In genomic region chr18:25299426-25299825, GRCh38 we compare ENCODE assay signal across 18 cellular contexts. TPM values are rescaled to one million over a fixed set of nuclear protein-coding genes. Genes with fewer than 3 reads are reported as not detected.
DNase-seq lines count a peak whose midpoint lies in the region; ATAC-seq and TF ChIP-seq lines count a peak whose summit lies in the region.
"Had no signal": no experiment of that assay in that cellular context is flagged by ENCODE, and none has a peak within 500 bp of the region (broad histone marks: within the 10 kb centered on the region; RNA-seq: fewer than 3 reads in every experiment).

No MANE protein-coding gene starts in this region.

- WGBS in heart left ventricle, 4 donors, result 61 to 77% (median 70%) methylated on average over 2 of the region's 2 CpGs
- 45 to 65% methylated on average over 2 of the region's 2 CpGs for WGBS in lower leg skin, 2 donors

- H3K4me1 ChIP-seq in heart left ventricle, result peaks cover 3 to 29% (median 14%) of the 10 kb centered on the region in 12 donors
- no peaks in the 10 kb centered on the region for H3K4me1 ChIP-seq in uterus

- POLR2A ChIA-PET in MCF 10A (lab: Yijun Ruan, JAX), result no interaction called here

- H3K27me3 ChIP-seq in heart left ventricle (no peaks in the 10 kb centered on the region), uterus (no peaks in the 10 kb centered on the region)
- H3K27me3 ChIP-seq: neutrophil, tibial artery had no signal

- H3K4me1 Mint-ChIP-seq in MCF 10A (ENCODE audit: insufficient read depth, unreplicated experiment), result no peaks in the 10 kb centered on the region

- CTCF ChIA-PET in MCF 10A (lab: Yijun Ruan, JAX), result no interaction called here

- no peaks in the 10 kb centered on the region for H3K36me3 Mint-ChIP-seq in MCF 10A (ENCODE audit: insufficient read depth, unreplicated experiment)
- H3K36me3 Mint-ChIP-seq: immature natural killer cell had no signal

- H3K9me3 ChIP-seq in heart left ventricle, result no peaks in the 10 kb centered on the region
- no peaks in the 10 kb centered on the region for H3K9me3 ChIP-seq in uterus
- H3K9me3 ChIP-seq: neutrophil, tibial artery had no signal

- no peak overlapping the region for H3K4me3 Mint-ChIP-seq in MCF 10A (ENCODE audit: unreplicated experiment)
- H3K4me3 Mint-ChIP-seq: dendritic cell treated with granulocyte-macrophage colony-stimulating factor and Interleukin-4, amounts not matched to agents 40 ng/mL and 50 ng/mL, for 4 days; immature natural killer cell had no signal

- intact Hi-C loops in heart left ventricle (cut with DNase I) (loop anchor here in 1 of 10 donors (5.0 kb wide), 1 partner anchor 52 kb away; no protein-coding TSS in a partner anchor), Right ventricle myocardium superior (cut with DNase I) (no loop called here), MCF 10A (cut with micrococcal nuclease) (no loop called here), uterus (cut with DNase I; ENCODE audit: low total_unique reads) (no loop called here), lower leg skin (cut with DNase I; ENCODE audit: low total_unique reads) (no loop called here)

- no peak for TF ChIP-seq CTCF in heart left ventricle (IDR thresholded peaks at IDR 0.05)
- no peak for TF ChIP-seq CTCF in MCF 10A (IDR thresholded peaks at IDR 0.05; ENCODE audit: unreplicated experiment)
- TF ChIP-seq CTCF in uterus (IDR thresholded peaks at IDR 0.05), result no peak
- TF ChIP-seq CTCF in lower leg skin (IDR thresholded peaks at IDR 0.05), result no peak

- BruUV-seq in MCF 10A (replicated peaks; lab: Mats Ljungman, UMichigan), result no TSS peak

- H3K4me3 ChIP-seq in heart left ventricle (no peak overlapping the region), uterus (no peak overlapping the region), lower leg skin (ENCODE audit: low read depth, poor library complexity, severe bottlenecking) (no peak overlapping the region)
- H3K4me3 ChIP-seq: SK-N-MC, tibial artery had no signal

- ATAC-seq in heart left ventricle (peak in 3 of 4 donors; percentile 16 to 66 (median 27)), Right ventricle myocardium superior (ENCODE audit: poor library complexity) (no peak), HG02798 (IDR thresholded peaks at IDR 0.05; ENCODE audit: poor library complexity, unreplicated experiment) (no peak)

- H3K27ac Mint-ChIP-seq in MCF 10A (ENCODE audit: low read depth, unreplicated experiment), result no peak overlapping the region
- H3K27ac Mint-ChIP-seq: dendritic cell treated with granulocyte-macrophage colony-stimulating factor and Interleukin-4, amounts not matched to agents 40 ng/mL and 50 ng/mL, for 4 days; immature natural killer cell had no signal

- H3K27ac ChIP-seq in heart left ventricle (peak overlapping the region in 5 of 12 donors; percentile 1 to 38 (median 29)), uterus (peak overlapping the region; percentile 21 to 48)
- H3K27ac ChIP-seq: neutrophil, SK-N-MC, tibial artery had no signal

- TF ChIP-seq POLR2A in heart left ventricle (IDR thresholded peaks at IDR 0.05) (no peak), uterus (IDR thresholded peaks at IDR 0.05) (no peak), lower leg skin (IDR thresholded peaks at IDR 0.05) (no peak)

- no peaks in the 10 kb centered on the region for H3K27me3 Mint-ChIP-seq in MCF 10A (ENCODE audit: insufficient read depth, unreplicated experiment)
- H3K27me3 Mint-ChIP-seq: dendritic cell treated with granulocyte-macrophage colony-stimulating factor and Interleukin-4, amounts not matched to agents 40 ng/mL and 50 ng/mL, for 4 days had no signal

- H3K9me3 Mint-ChIP-seq in MCF 10A (ENCODE audit: unreplicated experiment), result no peaks in the 10 kb centered on the region
- H3K9me3 Mint-ChIP-seq: dendritic cell treated with granulocyte-macrophage colony-stimulating factor and Interleukin-4, amounts not matched to agents 40 ng/mL and 50 ng/mL, for 4 days; immature natural killer cell had no signal

- no peak for DNase-seq in heart left ventricle
- DNase-seq in Right ventricle myocardium superior, result no peak
- DNase-seq in MCF 10A (ENCODE audit: unreplicated experiment), result peak; percentile 22
- peak; percentile 18 for DNase-seq in kidney tubule cell (ENCODE audit: low spot score)
- DNase-seq in uterus, result no peak
- no peak for DNase-seq in activated CD4-positive, alpha-beta T cell treated with anti-CD3 and anti-CD28 coated beads for 48 hours
- DNase-seq in lower leg skin (ENCODE audit: low spot score in 2 of 2), result no peak
- DNase-seq: activated CD4-positive, alpha-beta T cell treated with anti-CD3 and anti-CD28 coated beads, Interleukin-2, amount 50 U/mL, for 1 hour; activated naive CD4-positive, alpha-beta T cell; DND-41; immature natural killer cell; NCI-H226; tibial artery had no signal

- H3K36me3 ChIP-seq in heart left ventricle (no peaks in the 10 kb centered on the region), uterus (no peaks in the 10 kb centered on the region)
- H3K36me3 ChIP-seq: neutrophil, tibial artery had no signal

RNA-seq across cellular contexts. Expression of gene ZNF521, which starts 52.5 kb away (rescaled TPM):
- total RNA-seq in heart left ventricle (10 to 100 TPM; 12.2 to 24.4 (median 15.2) TPM), Right ventricle myocardium superior (24.5 TPM), MCF 10A (2022) (not detected in 2 replicates), uterus (100 to 1,000 TPM in 1 of 4 donors, 10 to 100 TPM in 3; 47.4 to 116 (median 72.8) TPM), lower leg skin (10 to 100 TPM in 1 of 4 donors, 1 to 10 TPM in 3; 4.7 to 15.4 (median 7.7) TPM)
- 1 to 10 TPM; 1.5 to 6.4 TPM for polyA plus RNA-seq in heart left ventricle
- total RNA-seq: A172 had no signal

Comparison
In these comparisons a context has a peak if more than half of its experiments do, and no peak if none do; other contexts are left out.
1. ATAC-seq: peak in heart left ventricle (3 of 4); none in Right ventricle myocardium superior (single experiment) and HG02798 (single experiment).
2. DNase-seq: peak in MCF 10A (single experiment) and kidney tubule cell (single experiment); none in heart left ventricle (0 of 5), Right ventricle myocardium superior (single experiment), uterus (0 of 2), activated CD4-positive, alpha-beta T cell treated with anti-CD3 and anti-CD28 coated beads for 48 hours (single experiment) and lower leg skin (0 of 2).